In the genomic region with DNA sequence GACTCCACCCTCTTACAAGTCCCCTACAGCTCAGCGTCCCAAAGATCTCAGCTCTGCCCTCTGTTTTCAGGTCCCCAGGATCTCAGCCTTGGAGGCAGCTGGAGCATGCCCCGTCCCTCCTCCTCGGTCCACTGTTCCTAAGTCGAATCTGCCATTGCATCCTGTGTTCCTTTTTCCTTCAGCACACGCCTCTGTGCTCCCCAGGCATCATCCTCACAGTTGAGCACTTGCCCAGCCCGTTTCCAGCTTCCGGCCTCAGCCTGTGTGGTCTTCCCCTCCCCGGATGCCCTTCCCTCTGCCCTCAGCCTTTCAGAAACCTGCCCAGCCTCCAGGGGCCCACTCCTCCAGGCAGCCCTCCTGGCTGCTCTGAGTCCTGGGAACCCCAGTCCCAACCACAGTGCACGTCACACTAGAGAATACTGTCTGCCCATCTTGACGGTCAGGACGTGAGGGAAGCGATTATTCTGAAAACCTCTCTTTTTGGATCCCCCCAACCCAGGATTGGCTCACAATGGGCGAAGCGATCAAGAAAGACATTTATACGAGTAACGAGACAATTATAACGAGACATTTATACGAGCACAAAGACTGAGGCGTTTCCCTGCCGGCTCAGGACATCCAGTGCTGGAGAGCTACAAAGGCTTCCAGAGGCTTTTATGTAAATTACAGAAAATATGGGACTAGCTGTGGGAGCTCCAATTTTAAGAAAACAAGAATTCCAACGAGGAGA, we compare ENCODE assay signal across 1 cellular context.
TF ChIP-seq lines count a peak whose summit lies in the region.

No MANE protein-coding gene starts in this region.

TF ChIP-seq in HepG2, 621 proteins besides CTCF, POLR2A, EP300 and RAD21:
- TF ChIP-seq ZNF713 (CRISPR knock-in tag; IDR thresholded peaks at IDR 0.05) (no peak), TCF7 (IDR thresholded peaks at IDR 0.05; ENCODE audit: low read depth) (no peak), RARG (CRISPR knock-in tag; IDR thresholded peaks at IDR 0.05; ENCODE audit: low read depth) (no peak), ZNF205 (CRISPR knock-in tag; IDR thresholded peaks at IDR 0.05) (no peak), ZNF761 (CRISPR knock-in tag; conservative IDR thresholded peaks at IDR 0.05) (no peak), ZNF264 (CRISPR knock-in tag; IDR thresholded peaks at IDR 0.05) (no peak), SNAI1 (CRISPR knock-in tag; IDR thresholded peaks at IDR 0.05; ENCODE audit: borderline replicate concordance) (no peak), ATAD3A (CRISPR knock-in tag; IDR thresholded peaks at IDR 0.05) (no peak), KLF6 (CRISPR knock-in tag; IDR thresholded peaks at IDR 0.05) (no peak), TARDBP (CRISPR knock-in tag; IDR thresholded peaks at IDR 0.05) (no peak), KLF13 (CRISPR knock-in tag; IDR thresholded peaks at IDR 0.05) (no peak)
- TF ChIP-seq, protein P1, sequence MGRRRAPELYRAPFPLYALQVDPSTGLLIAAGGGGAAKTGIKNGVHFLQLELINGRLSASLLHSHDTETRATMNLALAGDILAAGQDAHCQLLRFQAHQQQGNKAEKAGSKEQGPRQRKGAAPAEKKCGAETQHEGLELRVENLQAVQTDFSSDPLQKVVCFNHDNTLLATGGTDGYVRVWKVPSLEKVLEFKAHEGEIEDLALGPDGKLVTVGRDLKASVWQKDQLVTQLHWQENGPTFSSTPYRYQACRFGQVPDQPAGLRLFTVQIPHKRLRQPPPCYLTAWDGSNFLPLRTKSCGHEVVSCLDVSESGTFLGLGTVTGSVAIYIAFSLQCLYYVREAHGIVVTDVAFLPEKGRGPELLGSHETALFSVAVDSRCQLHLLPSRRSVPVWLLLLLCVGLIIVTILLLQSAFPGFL (CRISPR knock-in tag; IDR thresholded peaks at IDR 0.05), result no peak
- TF ChIP-seq, protein P2, sequence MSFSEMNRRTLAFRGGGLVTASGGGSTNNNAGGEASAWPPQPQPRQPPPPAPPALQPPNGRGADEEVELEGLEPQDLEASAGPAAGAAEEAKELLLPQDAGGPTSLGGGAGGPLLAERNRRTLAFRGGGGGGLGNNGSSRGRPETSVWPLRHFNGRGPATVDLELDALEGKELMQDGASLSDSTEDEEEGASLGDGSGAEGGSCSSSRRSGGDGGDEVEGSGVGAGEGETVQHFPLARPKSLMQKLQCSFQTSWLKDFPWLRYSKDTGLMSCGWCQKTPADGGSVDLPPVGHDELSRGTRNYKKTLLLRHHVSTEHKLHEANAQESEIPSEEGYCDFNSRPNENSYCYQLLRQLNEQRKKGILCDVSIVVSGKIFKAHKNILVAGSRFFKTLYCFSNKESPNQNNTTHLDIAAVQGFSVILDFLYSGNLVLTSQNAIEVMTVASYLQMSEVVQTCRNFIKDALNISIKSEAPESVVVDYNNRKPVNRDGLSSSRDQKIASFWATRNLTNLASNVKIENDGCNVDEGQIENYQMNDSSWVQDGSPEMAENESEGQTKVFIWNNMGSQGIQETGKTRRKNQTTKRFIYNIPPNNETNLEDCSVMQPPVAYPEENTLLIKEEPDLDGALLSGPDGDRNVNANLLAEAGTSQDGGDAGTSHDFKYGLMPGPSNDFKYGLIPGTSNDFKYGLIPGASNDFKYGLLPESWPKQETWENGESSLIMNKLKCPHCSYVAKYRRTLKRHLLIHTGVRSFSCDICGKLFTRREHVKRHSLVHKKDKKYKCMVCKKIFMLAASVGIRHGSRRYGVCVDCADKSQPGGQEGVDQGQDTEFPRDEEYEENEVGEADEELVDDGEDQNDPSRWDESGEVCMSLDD (CRISPR knock-in tag; IDR thresholded peaks at IDR 0.05; ENCODE audit: borderline replicate concordance), result no peak
- TF ChIP-seq, protein P3, sequence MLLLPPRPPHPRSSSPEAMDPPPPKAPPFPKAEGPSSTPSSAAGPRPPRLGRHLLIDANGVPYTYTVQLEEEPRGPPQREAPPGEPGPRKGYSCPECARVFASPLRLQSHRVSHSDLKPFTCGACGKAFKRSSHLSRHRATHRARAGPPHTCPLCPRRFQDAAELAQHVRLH (CRISPR knock-in tag; IDR thresholded peaks at IDR 0.05; ENCODE audit: borderline replicate concordance, low read depth), result no peak
- TF ChIP-seq, protein P4, sequence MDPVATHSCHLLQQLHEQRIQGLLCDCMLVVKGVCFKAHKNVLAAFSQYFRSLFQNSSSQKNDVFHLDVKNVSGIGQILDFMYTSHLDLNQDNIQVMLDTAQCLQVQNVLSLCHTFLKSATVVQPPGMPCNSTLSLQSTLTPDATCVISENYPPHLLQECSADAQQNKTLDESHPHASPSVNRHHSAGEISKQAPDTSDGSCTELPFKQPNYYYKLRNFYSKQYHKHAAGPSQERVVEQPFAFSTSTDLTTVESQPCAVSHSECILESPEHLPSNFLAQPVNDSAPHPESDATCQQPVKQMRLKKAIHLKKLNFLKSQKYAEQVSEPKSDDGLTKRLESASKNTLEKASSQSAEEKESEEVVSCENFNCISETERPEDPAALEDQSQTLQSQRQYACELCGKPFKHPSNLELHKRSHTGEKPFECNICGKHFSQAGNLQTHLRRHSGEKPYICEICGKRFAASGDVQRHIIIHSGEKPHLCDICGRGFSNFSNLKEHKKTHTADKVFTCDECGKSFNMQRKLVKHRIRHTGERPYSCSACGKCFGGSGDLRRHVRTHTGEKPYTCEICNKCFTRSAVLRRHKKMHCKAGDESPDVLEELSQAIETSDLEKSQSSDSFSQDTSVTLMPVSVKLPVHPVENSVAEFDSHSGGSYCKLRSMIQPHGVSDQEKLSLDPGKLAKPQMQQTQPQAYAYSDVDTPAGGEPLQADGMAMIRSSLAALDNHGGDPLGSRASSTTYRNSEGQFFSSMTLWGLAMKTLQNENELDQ (CRISPR knock-in tag; IDR thresholded peaks at IDR 0.05; ENCODE audit: borderline replicate concordance), result no peak
- TF ChIP-seq, protein P5, sequence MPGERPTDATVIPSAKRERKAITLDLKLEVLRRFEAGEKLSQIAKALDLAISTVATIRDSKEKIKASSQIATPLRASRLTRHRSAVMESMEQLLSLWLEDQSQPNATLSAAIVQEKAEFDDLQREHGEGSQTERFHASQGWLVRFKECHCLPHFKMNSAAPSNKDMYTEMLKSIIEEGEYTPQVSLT (CRISPR knock-in tag; IDR thresholded peaks at IDR 0.05; ENCODE audit: borderline replicate concordance, low read depth), result no peak
- TF ChIP-seq, protein P6, sequence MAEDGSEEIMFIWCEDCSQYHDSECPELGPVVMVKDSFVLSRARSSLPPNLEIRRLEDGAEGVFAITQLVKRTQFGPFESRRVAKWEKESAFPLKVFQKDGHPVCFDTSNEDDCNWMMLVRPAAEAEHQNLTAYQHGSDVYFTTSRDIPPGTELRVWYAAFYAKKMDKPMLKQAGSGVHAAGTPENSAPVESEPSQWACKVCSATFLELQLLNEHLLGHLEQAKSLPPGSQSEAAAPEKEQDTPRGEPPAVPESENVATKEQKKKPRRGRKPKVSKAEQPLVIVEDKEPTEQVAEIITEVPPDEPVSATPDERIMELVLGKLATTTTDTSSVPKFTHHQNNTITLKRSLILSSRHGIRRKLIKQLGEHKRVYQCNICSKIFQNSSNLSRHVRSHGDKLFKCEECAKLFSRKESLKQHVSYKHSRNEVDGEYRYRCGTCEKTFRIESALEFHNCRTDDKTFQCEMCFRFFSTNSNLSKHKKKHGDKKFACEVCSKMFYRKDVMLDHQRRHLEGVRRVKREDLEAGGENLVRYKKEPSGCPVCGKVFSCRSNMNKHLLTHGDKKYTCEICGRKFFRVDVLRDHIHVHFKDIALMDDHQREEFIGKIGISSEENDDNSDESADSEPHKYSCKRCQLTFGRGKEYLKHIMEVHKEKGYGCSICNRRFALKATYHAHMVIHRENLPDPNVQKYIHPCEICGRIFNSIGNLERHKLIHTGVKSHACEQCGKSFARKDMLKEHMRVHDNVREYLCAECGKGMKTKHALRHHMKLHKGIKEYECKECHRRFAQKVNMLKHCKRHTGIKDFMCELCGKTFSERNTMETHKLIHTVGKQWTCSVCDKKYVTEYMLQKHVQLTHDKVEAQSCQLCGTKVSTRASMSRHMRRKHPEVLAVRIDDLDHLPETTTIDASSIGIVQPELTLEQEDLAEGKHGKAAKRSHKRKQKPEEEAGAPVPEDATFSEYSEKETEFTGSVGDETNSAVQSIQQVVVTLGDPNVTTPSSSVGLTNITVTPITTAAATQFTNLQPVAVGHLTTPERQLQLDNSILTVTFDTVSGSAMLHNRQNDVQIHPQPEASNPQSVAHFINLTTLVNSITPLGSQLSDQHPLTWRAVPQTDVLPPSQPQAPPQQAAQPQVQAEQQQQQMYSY (CRISPR knock-in tag; IDR thresholded peaks at IDR 0.05), result no peak
- TF ChIP-seq, protein P7, sequence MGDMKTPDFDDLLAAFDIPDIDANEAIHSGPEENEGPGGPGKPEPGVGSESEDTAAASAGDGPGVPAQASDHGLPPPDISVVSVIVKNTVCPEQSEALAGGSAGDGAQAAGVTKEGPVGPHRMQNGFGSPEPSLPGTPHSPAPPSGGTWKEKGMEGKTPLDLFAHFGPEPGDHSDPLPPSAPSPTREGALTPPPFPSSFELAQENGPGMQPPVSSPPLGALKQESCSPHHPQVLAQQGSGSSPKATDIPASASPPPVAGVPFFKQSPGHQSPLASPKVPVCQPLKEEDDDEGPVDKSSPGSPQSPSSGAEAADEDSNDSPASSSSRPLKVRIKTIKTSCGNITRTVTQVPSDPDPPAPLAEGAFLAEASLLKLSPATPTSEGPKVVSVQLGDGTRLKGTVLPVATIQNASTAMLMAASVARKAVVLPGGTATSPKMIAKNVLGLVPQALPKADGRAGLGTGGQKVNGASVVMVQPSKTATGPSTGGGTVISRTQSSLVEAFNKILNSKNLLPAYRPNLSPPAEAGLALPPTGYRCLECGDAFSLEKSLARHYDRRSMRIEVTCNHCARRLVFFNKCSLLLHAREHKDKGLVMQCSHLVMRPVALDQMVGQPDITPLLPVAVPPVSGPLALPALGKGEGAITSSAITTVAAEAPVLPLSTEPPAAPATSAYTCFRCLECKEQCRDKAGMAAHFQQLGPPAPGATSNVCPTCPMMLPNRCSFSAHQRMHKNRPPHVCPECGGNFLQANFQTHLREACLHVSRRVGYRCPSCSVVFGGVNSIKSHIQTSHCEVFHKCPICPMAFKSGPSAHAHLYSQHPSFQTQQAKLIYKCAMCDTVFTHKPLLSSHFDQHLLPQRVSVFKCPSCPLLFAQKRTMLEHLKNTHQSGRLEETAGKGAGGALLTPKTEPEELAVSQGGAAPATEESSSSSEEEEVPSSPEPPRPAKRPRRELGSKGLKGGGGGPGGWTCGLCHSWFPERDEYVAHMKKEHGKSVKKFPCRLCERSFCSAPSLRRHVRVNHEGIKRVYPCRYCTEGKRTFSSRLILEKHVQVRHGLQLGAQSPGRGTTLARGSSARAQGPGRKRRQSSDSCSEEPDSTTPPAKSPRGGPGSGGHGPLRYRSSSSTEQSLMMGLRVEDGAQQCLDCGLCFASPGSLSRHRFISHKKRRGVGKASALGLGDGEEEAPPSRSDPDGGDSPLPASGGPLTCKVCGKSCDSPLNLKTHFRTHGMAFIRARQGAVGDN (CRISPR knock-in tag; IDR thresholded peaks at IDR 0.05), result no peak
- TF ChIP-seq, protein P8, sequence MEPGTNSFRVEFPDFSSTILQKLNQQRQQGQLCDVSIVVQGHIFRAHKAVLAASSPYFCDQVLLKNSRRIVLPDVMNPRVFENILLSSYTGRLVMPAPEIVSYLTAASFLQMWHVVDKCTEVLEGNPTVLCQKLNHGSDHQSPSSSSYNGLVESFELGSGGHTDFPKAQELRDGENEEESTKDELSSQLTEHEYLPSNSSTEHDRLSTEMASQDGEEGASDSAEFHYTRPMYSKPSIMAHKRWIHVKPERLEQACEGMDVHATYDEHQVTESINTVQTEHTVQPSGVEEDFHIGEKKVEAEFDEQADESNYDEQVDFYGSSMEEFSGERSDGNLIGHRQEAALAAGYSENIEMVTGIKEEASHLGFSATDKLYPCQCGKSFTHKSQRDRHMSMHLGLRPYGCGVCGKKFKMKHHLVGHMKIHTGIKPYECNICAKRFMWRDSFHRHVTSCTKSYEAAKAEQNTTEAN (CRISPR knock-in tag; conservative IDR thresholded peaks at IDR 0.05), result no peak
